In genomic region chr6:16585805-16586204, GRCh38 we compare ENCODE assay signal across 10 cellular contexts.
A peak's percentile ranks its signal among the peaks of the same experiment; 100 is the strongest.
DNase-seq lines count a peak whose midpoint lies in the region; ATAC-seq, FAIRE-seq and TF ChIP-seq lines count a peak whose summit lies in the region.
"Had no signal": no experiment of that assay in that cellular context is flagged by ENCODE, and none has a peak within 500 bp of the region (broad histone marks: within the 10 kb centered on the region; RNA-seq: fewer than 3 reads in every experiment).

No MANE protein-coding gene starts in this region.

- intact Hi-C loops in mucosa of descending colon (cut with DNase I, micrococcal nuclease), result no loop called here

- H3K9me3 ChIP-seq in mucosa of descending colon, result no peaks in the 10 kb centered on the region

- peak; percentile 15 for ATAC-seq in mucosa of descending colon
- ATAC-seq in HG02970 (IDR thresholded peaks at IDR 0.05; ENCODE audit: low FRiP score, unreplicated experiment), result no peak

- H3K27me3 ChIP-seq in HL-60 (ENCODE audit: insufficient read depth, poor library complexity, severe bottlenecking), result no peaks in the 10 kb centered on the region

- H3K4me1 ChIP-seq in mucosa of descending colon (ENCODE audit: low read depth), result peaks cover 6% of the 10 kb centered on the region

- no peak for TF ChIP-seq CTCF in HL-60 (IDR thresholded peaks at IDR 0.05; ENCODE audit: insufficient read depth, low read length)
- TF ChIP-seq CTCF in choroid plexus epithelial cell (conservative IDR thresholded peaks at IDR 0.05; ENCODE audit: low read depth, low read length), result no peak
- no peak for TF ChIP-seq CTCF in mucosa of descending colon (IDR thresholded peaks at IDR 0.05)

- H3K4me3 ChIP-seq in HL-60 (replicated peaks; ENCODE audit: insufficient read depth, low read length), result peak overlapping the region; percentile 15
- no peak overlapping the region for H3K4me3 ChIP-seq in choroid plexus epithelial cell (ENCODE audit: low read depth, low read length)
- no peak overlapping the region for H3K4me3 ChIP-seq in mucosa of descending colon

- no peak for FAIRE-seq in GM19239 (lab: Jason Lieb, UNC)

- no peaks in the 10 kb centered on the region for H3K36me3 ChIP-seq in mucosa of descending colon (ENCODE audit: low read depth)

- H3K27ac ChIP-seq in HL-60 (replicated peaks), result peak overlapping the region; percentile 39

- DNase-seq in AG08395 (ENCODE audit: low spot score) (peak; percentile 52), HL-60 (ENCODE audit: low read depth in 1 of 2, low spot score in 1 of 2) (peak; percentile 75 to 78), choroid plexus epithelial cell (ENCODE audit: low read depth) (peak; percentile 31), mucosa of descending colon (no peak), kidney glomerular epithelial cell (lab: John Stamatoyannopoulos, UW) (no peak), GM19239 (ENCODE audit: insufficient read length, low spot score) (no peak)
- no peak for DNase-seq in activated CD4-positive, alpha-beta T cell treated with anti-CD3 and anti-CD28 coated beads for 1 hour
- DNase-seq: activated effector memory CD4-positive, alpha-beta T cell treated with anti-CD3 and anti-CD28 coated beads, Interleukin-2, amount 50 U/mL, for 16 hours; posterior cingulate gyrus had no signal

Comparison
In these comparisons a context has a peak if more than half of its experiments do, and no peak if none do; other contexts are left out.
1. DNase-seq: peak in AG08395 (single experiment), HL-60 (2 of 2) and choroid plexus epithelial cell (single experiment); none in mucosa of descending colon (0 of 3), kidney glomerular epithelial cell (single experiment), activated CD4-positive, alpha-beta T cell treated with anti-CD3 and anti-CD28 coated beads for 1 hour (single experiment) and GM19239 (single experiment).